ENCODE assay signal across 20 cellular contexts in the genomic region with DNA sequence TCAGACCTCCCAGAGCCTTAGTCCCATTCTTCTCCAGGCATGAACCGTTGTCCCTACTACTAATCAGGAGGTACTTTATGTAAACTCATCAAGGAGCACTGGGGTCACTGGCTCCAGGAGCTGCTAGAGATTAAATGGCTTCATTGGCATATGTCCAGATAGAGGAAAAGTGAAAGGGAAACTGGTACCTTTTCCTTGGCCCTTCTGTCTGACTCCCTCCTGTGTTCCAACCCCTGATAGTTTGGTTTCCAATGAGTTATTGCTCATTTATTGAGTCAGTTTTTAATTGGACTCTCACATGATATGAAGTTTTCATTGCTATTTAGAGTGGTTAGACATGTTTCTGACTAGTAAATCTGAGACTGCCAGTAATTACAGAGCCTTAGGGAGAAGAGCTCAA.
DNase-seq lines count a peak whose midpoint lies in the region; ATAC-seq, FAIRE-seq and TF ChIP-seq lines count a peak whose summit lies in the region.
"Had no signal": no experiment of that assay in that cellular context is flagged by ENCODE, and none has a peak within 500 bp of the region (broad histone marks: within the 10 kb centered on the region; RNA-seq: fewer than 3 reads in every experiment).

No MANE protein-coding gene starts in this region.

- H3K27me3 ChIP-seq in SK-N-SH (ENCODE audit: insufficient read depth) (no peaks in the 10 kb centered on the region), pancreas (no peaks in the 10 kb centered on the region), mammary epithelial cell (ENCODE audit: insufficient read depth, low read length) (no peaks in the 10 kb centered on the region)
- H3K27me3 ChIP-seq: ascending aorta, BLaER1, neutrophil, SJCRH30, spleen had no signal

- 21% methylated on average over 1 of the region's 1 CpG for WGBS in SK-N-SH (ENCODE audit: low lambda C conversion rate)
- WGBS in pancreas, 2 donors = 4 to 16% methylated on average over 1 of the region's 1 CpG
- WGBS in mammary epithelial cell (ENCODE audit: low coverage, missing lambda C conversion rate) = 60% methylated on average over 1 of the region's 1 CpG

- DNase-seq in SK-N-SH (no peak), NCI-H2029 (lab: John Stamatoyannopoulos, UW) (peak; percentile 75), NCI-H748 (lab: John Stamatoyannopoulos, UW; ENCODE audit: unreplicated experiment) (peak; percentile 77), pancreas (no peak), mammary epithelial cell (no peak)
- DNase-seq in activated effector memory CD4-positive, alpha-beta T cell treated with anti-CD3 and anti-CD28 coated beads, Interleukin-2, amount 50 U/mL, for 16 hours = no peak
- DNase-seq: activated CD4-positive, alpha-beta memory T cell treated with anti-CD3 and anti-CD28 coated beads for 36 hours; activated naive CD4-positive, alpha-beta T cell treated with Interleukin-2 at 50 U/mL for 16 hours; endodermal cell; HCEC 1CT; SJCRH30; spleen; T-helper 17 cell had no signal

- H3K4me3 ChIP-seq in SK-N-SH (ENCODE audit: low read depth in 2 of 2, low read length in 1 of 2) = no peak overlapping the region; a peak in 1 of 4 replicates
- H3K4me3 ChIP-seq in pancreas = no peak overlapping the region
- H3K4me3 ChIP-seq in mammary epithelial cell (replicated peaks in 1 of 3; ENCODE audit: insufficient read depth in 1 of 3, low read depth in 2 of 3, low read length in 3 of 3) = no peak overlapping the region
- H3K4me3 ChIP-seq: ascending aorta, BLaER1, SJCRH30, spleen had no signal

- no peak for TF ChIP-seq EP300 in SK-N-SH (IDR thresholded peaks at IDR 0.05; ENCODE audit: borderline replicate concordance in 1 of 2, low read depth in 1 of 2, low read length in 1 of 2)

- no peak for TF ChIP-seq CTCF in SK-N-SH (IDR thresholded peaks at IDR 0.05)
- TF ChIP-seq CTCF in pancreas (IDR thresholded peaks at IDR 0.05) = no peak
- no peak for TF ChIP-seq CTCF in mammary epithelial cell (conservative IDR thresholded peaks at IDR 0.05 in 1 of 2, IDR thresholded peaks at IDR 0.05 in 1 of 2; ENCODE audit: extremely low read depth in 1 of 2, insufficient read depth in 1 of 2, low read depth in 1 of 2, low read length in 2 of 2)

- H3K4me1 ChIP-seq in SK-N-SH (ENCODE audit: control insufficient read depth in 1 of 2, insufficient read depth in 2 of 2, low read depth in 1 of 2, low read length in 1 of 2) (peaks cover 3 to 49% of the 10 kb centered on the region in 2 experiments; a peak in 2 of 4 replicates), pancreas (no peaks in the 10 kb centered on the region), mammary epithelial cell (ENCODE audit: insufficient read depth, low read length) (no peaks in the 10 kb centered on the region)
- H3K4me1 ChIP-seq: ascending aorta, BLaER1, SJCRH30, spleen had no signal

- BruUV-seq in mammary epithelial cell (replicated peaks; lab: Mats Ljungman, UMichigan) = no TSS peak

- intact Hi-C loops in pancreas (cut with DNase I) = no loop called here
- intact Hi-C loops in mammary epithelial cell (cut with micrococcal nuclease) = no loop called here

- H3K36me3 ChIP-seq in SK-N-SH (replicated peaks in 1 of 2; ENCODE audit: control insufficient read depth in 1 of 2, insufficient read depth in 2 of 2, low read length in 1 of 2) = no peaks in the 10 kb centered on the region
- H3K36me3 ChIP-seq in pancreas = no peaks in the 10 kb centered on the region
- H3K36me3 ChIP-seq in mammary epithelial cell (ENCODE audit: insufficient read depth, low read length) = no peaks in the 10 kb centered on the region
- H3K36me3 ChIP-seq: ascending aorta, BLaER1, neutrophil, SJCRH30, spleen had no signal

- H3K27ac ChIP-seq in SK-N-SH (ENCODE audit: low read depth in 2 of 2, low read length in 1 of 2) = peak overlapping the region in 1 of 2 experiments; percentile 99; a peak in 3 of 4 replicates
- no peak overlapping the region for H3K27ac ChIP-seq in pancreas
- no peak overlapping the region for H3K27ac ChIP-seq in mammary epithelial cell (ENCODE audit: insufficient read depth, low read depth, low read length)
- H3K27ac ChIP-seq: ascending aorta, BLaER1, neutrophil, SJCRH30, spleen, VCaP had no signal

- peaks cover 4% of the 10 kb centered on the region for H3F3A ChIP-seq in SK-N-SH (replicated peaks; ENCODE audit: insufficient read depth)

- H3K9ac ChIP-seq in SK-N-SH = no peak overlapping the region
- H3K9ac ChIP-seq in mammary epithelial cell (ENCODE audit: insufficient read depth, low read length) = no peak overlapping the region
- H3K9ac ChIP-seq: BLaER1 had no signal

- CTCF ChIA-PET in SK-N-SH (lab: Yijun Ruan, JAX) = interaction anchor here (0.7 to 4.4 kb wide), 7 partner anchors 12 to 227 kb away, joined by 3 to 25 read pairs (median 4); no protein-coding TSS in a partner anchor
- CTCF ChIA-PET in mammary epithelial cell (lab: Charles Lee; ENCODE audit: low non-redundant PET) = no interaction called here

- dilution Hi-C loops in mammary epithelial cell (cut with HindIII; ENCODE audit: low sequenced_read_pairs) = no loop called here

- POLR2A ChIA-PET in SK-N-SH (lab: Yijun Ruan, JAX) = no interaction called here

- no peaks in the 10 kb centered on the region for H3K79me2 ChIP-seq in SK-N-SH (ENCODE audit: insufficient read depth)
- H3K79me2 ChIP-seq in mammary epithelial cell (ENCODE audit: insufficient read depth, low read length) = no peaks in the 10 kb centered on the region

- H2AFZ ChIP-seq in SK-N-SH (ENCODE audit: low read depth) (no peak overlapping the region), mammary epithelial cell (ENCODE audit: low read depth, low read length) (no peak overlapping the region)

- H3K9me2 ChIP-seq in SK-N-SH = no peaks in the 10 kb centered on the region

- H4K20me1 ChIP-seq in SK-N-SH (ENCODE audit: insufficient read depth) (no peaks in the 10 kb centered on the region), mammary epithelial cell (ENCODE audit: insufficient read depth, low read length) (no peaks in the 10 kb centered on the region)
- H4K20me1 ChIP-seq: BLaER1 had no signal

- H3K9me3 ChIP-seq in SK-N-SH (no peaks in the 10 kb centered on the region), pancreas (no peaks in the 10 kb centered on the region), mammary epithelial cell (replicated peaks; ENCODE audit: insufficient read depth, low read length) (no peaks in the 10 kb centered on the region)
- H3K9me3 ChIP-seq: ascending aorta, BLaER1, neutrophil, SJCRH30, spleen had no signal

- no peak for ATAC-seq in SK-N-SH treated with all-trans-retinoic acid at 6 μM for 48 hours
- peak in 3 of 4 donors; percentile 31 to 52 (median 34) for ATAC-seq in pancreas
- no peak for ATAC-seq in GM21360 (IDR thresholded peaks at IDR 0.05; ENCODE audit: unreplicated experiment)
- ATAC-seq: T-helper 17 cell had no signal

- 0 out of 2 replicates have a peak overlapping the region, but pooled peaks have one; percentile 3 for H3K4me2 ChIP-seq in SK-N-SH
- no peak overlapping the region for H3K4me2 ChIP-seq in mammary epithelial cell (ENCODE audit: insufficient read depth, low read depth, low read length)
- H3K4me2 ChIP-seq: BLaER1 had no signal

- TF ChIP-seq RAD21 in SK-N-SH (IDR thresholded peaks at IDR 0.05; ENCODE audit: low read length) = no peak

- in situ Hi-C loops in mammary epithelial cell (cut with MboI; ENCODE audit: low sequenced_read_pairs in 2 of 2) = no loop called here

- no peak for FAIRE-seq in pancreas (lab: Jason Lieb, UNC)
- FAIRE-seq: urothelium cell line had no signal

TF ChIP-seq in SK-N-SH, 30 proteins besides CTCF, POLR2A, EP300 and RAD21 (continues in another document):
- TF ChIP-seq YY1 (IDR thresholded peaks at IDR 0.05; ENCODE audit: low read depth) = no peak

TF ChIP-seq in SK-N-SH treated with all-trans-retinoic acid at 6 μM for 48 hours, 23 proteins besides CTCF, POLR2A, EP300 and RAD21 (continues in another document):
- TF ChIP-seq ZFP30 (CRISPR knock-in tag; IDR thresholded peaks at IDR 0.05) = no peak
- no peak for TF ChIP-seq ISL1 (CRISPR knock-in tag; IDR thresholded peaks at IDR 0.05)
- TF ChIP-seq, protein P1, sequence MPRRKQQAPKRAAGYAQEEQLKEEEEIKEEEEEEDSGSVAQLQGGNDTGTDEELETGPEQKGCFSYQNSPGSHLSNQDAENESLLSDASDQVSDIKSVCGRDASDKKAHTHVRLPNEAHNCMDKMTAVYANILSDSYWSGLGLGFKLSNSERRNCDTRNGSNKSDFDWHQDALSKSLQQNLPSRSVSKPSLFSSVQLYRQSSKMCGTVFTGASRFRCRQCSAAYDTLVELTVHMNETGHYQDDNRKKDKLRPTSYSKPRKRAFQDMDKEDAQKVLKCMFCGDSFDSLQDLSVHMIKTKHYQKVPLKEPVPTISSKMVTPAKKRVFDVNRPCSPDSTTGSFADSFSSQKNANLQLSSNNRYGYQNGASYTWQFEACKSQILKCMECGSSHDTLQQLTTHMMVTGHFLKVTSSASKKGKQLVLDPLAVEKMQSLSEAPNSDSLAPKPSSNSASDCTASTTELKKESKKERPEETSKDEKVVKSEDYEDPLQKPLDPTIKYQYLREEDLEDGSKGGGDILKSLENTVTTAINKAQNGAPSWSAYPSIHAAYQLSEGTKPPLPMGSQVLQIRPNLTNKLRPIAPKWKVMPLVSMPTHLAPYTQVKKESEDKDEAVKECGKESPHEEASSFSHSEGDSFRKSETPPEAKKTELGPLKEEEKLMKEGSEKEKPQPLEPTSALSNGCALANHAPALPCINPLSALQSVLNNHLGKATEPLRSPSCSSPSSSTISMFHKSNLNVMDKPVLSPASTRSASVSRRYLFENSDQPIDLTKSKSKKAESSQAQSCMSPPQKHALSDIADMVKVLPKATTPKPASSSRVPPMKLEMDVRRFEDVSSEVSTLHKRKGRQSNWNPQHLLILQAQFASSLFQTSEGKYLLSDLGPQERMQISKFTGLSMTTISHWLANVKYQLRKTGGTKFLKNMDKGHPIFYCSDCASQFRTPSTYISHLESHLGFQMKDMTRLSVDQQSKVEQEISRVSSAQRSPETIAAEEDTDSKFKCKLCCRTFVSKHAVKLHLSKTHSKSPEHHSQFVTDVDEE (CRISPR knock-in tag; IDR thresholded peaks at IDR 0.05) = no peak
- TF ChIP-seq GLIS3 (CRISPR knock-in tag; IDR thresholded peaks at IDR 0.05) = no peak
- TF ChIP-seq, protein P2, sequence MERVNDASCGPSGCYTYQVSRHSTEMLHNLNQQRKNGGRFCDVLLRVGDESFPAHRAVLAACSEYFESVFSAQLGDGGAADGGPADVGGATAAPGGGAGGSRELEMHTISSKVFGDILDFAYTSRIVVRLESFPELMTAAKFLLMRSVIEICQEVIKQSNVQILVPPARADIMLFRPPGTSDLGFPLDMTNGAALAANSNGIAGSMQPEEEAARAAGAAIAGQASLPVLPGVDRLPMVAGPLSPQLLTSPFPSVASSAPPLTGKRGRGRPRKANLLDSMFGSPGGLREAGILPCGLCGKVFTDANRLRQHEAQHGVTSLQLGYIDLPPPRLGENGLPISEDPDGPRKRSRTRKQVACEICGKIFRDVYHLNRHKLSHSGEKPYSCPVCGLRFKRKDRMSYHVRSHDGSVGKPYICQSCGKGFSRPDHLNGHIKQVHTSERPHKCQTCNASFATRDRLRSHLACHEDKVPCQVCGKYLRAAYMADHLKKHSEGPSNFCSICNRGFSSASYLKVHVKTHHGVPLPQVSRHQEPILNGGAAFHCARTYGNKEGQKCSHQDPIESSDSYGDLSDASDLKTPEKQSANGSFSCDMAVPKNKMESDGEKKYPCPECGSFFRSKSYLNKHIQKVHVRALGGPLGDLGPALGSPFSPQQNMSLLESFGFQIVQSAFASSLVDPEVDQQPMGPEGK (CRISPR knock-in tag; IDR thresholded peaks at IDR 0.05; ENCODE audit: borderline replicate concordance) = no peak
- no peak for TF ChIP-seq OSR1 (CRISPR knock-in tag; IDR thresholded peaks at IDR 0.05)

Comparison
In these comparisons a context has a peak if more than half of its experiments do, and no peak if none do; other contexts are left out.
1. DNase-seq: peak in NCI-H2029 (single experiment) and NCI-H748 (single experiment); none in SK-N-SH (single experiment), pancreas (0 of 6), activated effector memory CD4-positive, alpha-beta T cell treated with anti-CD3 and anti-CD28 coated beads, Interleukin-2, amount 50 U/mL, for 16 hours (single experiment) and mammary epithelial cell (single experiment).
2. ATAC-seq: peak in pancreas (3 of 4); none in SK-N-SH treated with all-trans-retinoic acid at 6 μM for 48 hours (single experiment) and GM21360 (single experiment).